In the genomic region with DNA sequence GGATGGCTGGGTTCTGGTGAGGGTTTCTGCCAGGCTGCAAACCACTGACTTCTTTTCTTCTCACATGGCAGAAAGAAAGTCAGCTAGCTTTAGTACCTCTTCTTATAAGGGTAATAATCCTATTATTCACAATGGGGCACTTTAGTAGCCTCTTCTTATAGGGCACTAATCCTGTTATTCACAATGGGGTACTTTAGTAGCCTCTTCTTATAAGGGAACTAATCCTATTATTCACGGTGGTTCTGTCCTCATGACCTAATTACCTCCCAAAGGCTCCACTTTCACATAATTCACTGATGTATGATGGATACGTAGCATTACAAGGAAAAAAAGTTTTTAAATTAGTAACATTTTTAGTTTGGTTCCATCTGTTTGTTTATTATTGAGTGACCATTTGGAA, we compare ENCODE assay signal across 24 cellular contexts.
"Had no signal": no experiment of that assay in that cellular context is flagged by ENCODE, and none has a peak within 500 bp of the region (broad histone marks: within the 10 kb centered on the region; RNA-seq: fewer than 3 reads in every experiment).

No MANE protein-coding gene starts in this region.

- H3K27ac ChIP-seq: brain microvascular endothelial cell, WERI-Rb-1 had no signal

- H3K36me3 ChIP-seq: brain microvascular endothelial cell, WERI-Rb-1 had no signal

- H3K9me3 Mint-ChIP-seq: activated naive CD8-positive, alpha-beta T cell treated with anti-CD3 and anti-CD28 coated beads, Interleukin-2, amount 10 ng/mL, durations not matched to agents 7 days and 5 days had no signal

- H3K4me3 Mint-ChIP-seq: activated B cell treated with CpG ODN at 0.5 μM for 24 hours; activated CD8-positive, alpha-beta T cell treated with anti-CD3 and anti-CD28 coated beads for 36 hours; activated naive CD4-positive, alpha-beta T cell treated with anti-CD3 and anti-CD28 coated beads for 36 hours; activated naive CD4-positive, alpha-beta T cell treated with anti-CD3 and anti-CD28 coated beads, Interleukin-2, amount 50 U/mL, for 24 hours; activated naive CD8-positive, alpha-beta T cell treated with anti-CD3 and anti-CD28 coated beads, Interleukin-2, amount 10 ng/mL, durations not matched to agents 7 days and 5 days; activated T-helper 1 cell treated with anti-CD3 and anti-CD28 coated beads, Interleukin-12 subunit alpha, Interleukin-12 subunit beta, Interleukin-2, Interleukin-4 antibody, amounts not matched to agents 30 ng/mL and 10 ng/mL and 1 ng/mL, durations not matched to agents 14 hours and 24 hours and 36 hours; central memory CD8-positive, alpha-beta T cell; T-helper 17 cell; T-helper 2 cell treated with Interferon-gamma antibody and Interleukin-4, amounts not matched to agents 5 μg/mL and 100 μg/mL, for 36 hours had no signal

- H3K36me3 Mint-ChIP-seq: activated naive CD4-positive, alpha-beta T cell treated with anti-CD3 and anti-CD28 coated beads, Interleukin-2, amount 50 U/mL, for 24 hours; activated naive CD8-positive, alpha-beta T cell treated with anti-CD3 and anti-CD28 coated beads, Interleukin-2, amount 10 ng/mL, durations not matched to agents 7 days and 5 days had no signal

- H3K27me3 ChIP-seq: brain microvascular endothelial cell had no signal

- DNase-seq: activated B cell treated with CpG ODN at 0.5 μM for 24 hours; activated CD4-positive, alpha-beta T cell treated with anti-CD3 and anti-CD28 coated beads for 48 hours; activated CD4-positive, alpha-beta T cell treated with anti-CD3 and anti-CD28 coated beads, Interleukin-2, amount 50 U/mL, for 1 hour; activated CD4-positive, alpha-beta T cell treated with anti-CD3 and anti-CD28 coated beads, Interleukin-2, amount 50 U/mL, for 48 hours; activated CD8-positive, alpha-beta memory T cell treated with anti-CD3 and anti-CD28 coated beads for 24 hours; activated CD8-positive, alpha-beta T cell treated with anti-CD3 and anti-CD28 coated beads for 36 hours; activated effector memory CD4-positive, alpha-beta T cell treated with anti-CD3 and anti-CD28 coated beads, Interleukin-2, amount 50 U/mL, for 16 hours; activated naive CD4-positive, alpha-beta T cell treated with anti-CD3 and anti-CD28 coated beads for 36 hours; activated naive CD8-positive, alpha-beta T cell treated with anti-CD3 and anti-CD28 coated beads, Interleukin-2, amount 10 ng/mL, durations not matched to agents 7 days and 5 days; activated T-cell treated with anti-CD3 and anti-CD28 coated beads, Interleukin-2, amount 50 U/mL, for 48 hours; brain microvascular endothelial cell; cortex of kidney; effector CD8-positive, alpha-beta T cell; foreskin fibroblast; head of caudate nucleus; T-helper 1 cell; T-helper 17 cell; T1000; WERI-Rb-1 had no signal

- H3K4me1 Mint-ChIP-seq: activated B cell treated with CpG ODN at 0.5 μM for 24 hours; activated naive CD4-positive, alpha-beta T cell treated with anti-CD3 and anti-CD28 coated beads, Interleukin-2, amount 50 U/mL, for 24 hours; activated naive CD8-positive, alpha-beta T cell treated with anti-CD3 and anti-CD28 coated beads, Interleukin-2, amount 10 ng/mL, durations not matched to agents 7 days and 5 days; central memory CD8-positive, alpha-beta T cell; T-helper 17 cell had no signal

- H3K27ac Mint-ChIP-seq: activated B cell treated with CpG ODN at 0.5 μM for 24 hours; activated CD8-positive, alpha-beta T cell treated with anti-CD3 and anti-CD28 coated beads for 36 hours; activated naive CD4-positive, alpha-beta T cell treated with anti-CD3 and anti-CD28 coated beads for 36 hours; activated naive CD4-positive, alpha-beta T cell treated with anti-CD3 and anti-CD28 coated beads, Interleukin-2, amount 50 U/mL, for 24 hours; activated naive CD8-positive, alpha-beta T cell treated with anti-CD3 and anti-CD28 coated beads, Interleukin-2, amount 10 ng/mL, durations not matched to agents 7 days and 5 days; activated T-helper 1 cell treated with anti-CD3 and anti-CD28 coated beads, Interleukin-12 subunit alpha, Interleukin-12 subunit beta, Interleukin-2, Interleukin-4 antibody, amounts not matched to agents 30 ng/mL and 10 ng/mL and 1 ng/mL, durations not matched to agents 14 hours and 24 hours and 36 hours; activated T-helper 2 cell treated with anti-CD3 and anti-CD28 coated beads, Interferon-gamma antibody, Interleukin-2, Interleukin-4, amounts not matched to agents 10 μg/mL and 5 μg/mL and 100 μg/mL, durations not matched to agents 14 hours and 24 hours and 36 hours; T-helper 17 cell; T-helper 2 cell treated with Interferon-gamma antibody and Interleukin-4, amounts not matched to agents 5 μg/mL and 100 μg/mL, for 36 hours had no signal

- H3K27me3 Mint-ChIP-seq: activated B cell treated with CpG ODN at 0.5 μM for 24 hours; activated CD8-positive, alpha-beta T cell treated with anti-CD3 and anti-CD28 coated beads for 36 hours; activated naive CD4-positive, alpha-beta T cell treated with anti-CD3 and anti-CD28 coated beads, Interleukin-2, amount 50 U/mL, for 24 hours; activated naive CD8-positive, alpha-beta T cell treated with anti-CD3 and anti-CD28 coated beads, Interleukin-2, amount 10 ng/mL, durations not matched to agents 7 days and 5 days; central memory CD8-positive, alpha-beta T cell; T-helper 17 cell had no signal
